Comparison of ENCODE assay signal across 8 cellular contexts in genomic region chr7:8260871-8261707, GRCh38. TPM values are rescaled to one million over a fixed set of nuclear protein-coding genes. Genes with fewer than 3 reads are reported as not detected.
DNase-seq lines count a peak whose midpoint lies in the region; ATAC-seq, FAIRE-seq and TF ChIP-seq lines count a peak whose summit lies in the region.

No MANE protein-coding gene starts in this region.

- H3K4me1 ChIP-seq in keratinocyte (ENCODE audit: control insufficient read depth, extremely low read depth, insufficient read depth, low read length), result no peaks in the 10 kb centered on the region
- H3K4me1 ChIP-seq in smooth muscle cell (ENCODE audit: low read depth), result no peaks in the 10 kb centered on the region

- DNase-seq in AG04449 (ENCODE audit: low read depth, low spot score) (no peak), HL-60 (ENCODE audit: low read depth in 1 of 2, low spot score in 1 of 2) (peak in 1 of 2 experiments; percentile 58), RWPE1 (ENCODE audit: low spot score) (peak; percentile 49), cerebellar cortex (ENCODE audit: low spot score) (peak; percentile 72), keratinocyte (ENCODE audit: low read depth, low spot score) (no peak), smooth muscle cell (lab: John Stamatoyannopoulos, UW; ENCODE audit: unreplicated experiment) (peak; percentile 21)
- DNase-seq in central memory CD4-positive, alpha-beta T cell, result no peak

- POLR2A ChIA-PET in AG04449 (lab: Yijun Ruan, JAX) (no interaction called here), RWPE1 (lab: Yijun Ruan, JAX; ENCODE audit: low non-redundant PET) (interaction anchor here (0.5 kb wide), 1 partner anchor 1134 kb away, joined by 3 read pairs; no protein-coding TSS in a partner anchor)

- 12% methylated on average over 31 of the region's 32 CpGs for WGBS in smooth muscle cell (ENCODE audit: low lambda C conversion rate)

- H3K79me2 ChIP-seq in keratinocyte (ENCODE audit: control insufficient read depth, insufficient read depth, low read length), result no peaks in the 10 kb centered on the region
- no peaks in the 10 kb centered on the region for H3K79me2 ChIP-seq in smooth muscle cell (ENCODE audit: low read depth)

- H3K9me3 ChIP-seq in keratinocyte (ENCODE audit: control insufficient read depth, low read depth, low read length) (no peaks in the 10 kb centered on the region), smooth muscle cell (replicated peaks; ENCODE audit: low read depth) (no peaks in the 10 kb centered on the region)

- H3K9ac ChIP-seq in keratinocyte (ENCODE audit: control insufficient read depth, extremely low read depth, insufficient read depth, low read length) (peak overlapping the region; percentile 33), smooth muscle cell (ENCODE audit: low read depth) (peak overlapping the region; percentile 4)

- ATAC-seq in GM18498 (IDR thresholded peaks at IDR 0.05; ENCODE audit: unreplicated experiment), result peak; percentile 35

- H3K36me3 ChIP-seq in keratinocyte (ENCODE audit: control insufficient read depth in 2 of 2, extremely low read depth in 1 of 2, insufficient read depth in 2 of 2, low read length in 2 of 2), result no peaks in the 10 kb centered on the region
- no peaks in the 10 kb centered on the region for H3K36me3 ChIP-seq in smooth muscle cell (ENCODE audit: low read depth)

- peak overlapping the region; percentile 50 for H3K4me3 ChIP-seq in AG04449 (ENCODE audit: low read depth, low read length)
- H3K4me3 ChIP-seq in HL-60 (replicated peaks; ENCODE audit: insufficient read depth, low read length), result peak overlapping the region; percentile 79
- peak overlapping the region; percentile 42 to 66 (median 56) for H3K4me3 ChIP-seq in keratinocyte (ENCODE audit: control insufficient read depth in 2 of 3, extremely low read depth in 1 of 3, insufficient read depth in 2 of 3, low read depth in 1 of 3, low read length in 3 of 3)
- peak overlapping the region; percentile 81 for H3K4me3 ChIP-seq in smooth muscle cell

- H3K27me3 ChIP-seq in HL-60 (ENCODE audit: insufficient read depth, poor library complexity, severe bottlenecking) (no peaks in the 10 kb centered on the region), keratinocyte (ENCODE audit: control insufficient read depth, extremely low read depth, insufficient read depth, low read length) (peaks cover 4% of the 10 kb centered on the region), smooth muscle cell (ENCODE audit: low read depth) (peaks cover 26% of the 10 kb centered on the region)

- H3F3A ChIP-seq in smooth muscle cell (ENCODE audit: low read depth), result no peaks in the 10 kb centered on the region

- dilution Hi-C loops in keratinocyte (cut with MboI; ENCODE audit: extremely low pct_ligation_motif_present, low sequenced_read_pairs), result no loop called here

- no peak for FAIRE-seq in keratinocyte (lab: Jason Lieb, UNC)

- H4K20me1 ChIP-seq in keratinocyte (ENCODE audit: control insufficient read depth, extremely low read depth, insufficient read depth, low read length) (no peaks in the 10 kb centered on the region), smooth muscle cell (ENCODE audit: low read depth) (no peaks in the 10 kb centered on the region)

- H3K27ac ChIP-seq in HL-60 (replicated peaks), result peak overlapping the region; percentile 53
- H3K27ac ChIP-seq in RWPE1, result no peak overlapping the region
- no peak overlapping the region for H3K27ac ChIP-seq in keratinocyte (ENCODE audit: control insufficient read depth, insufficient read depth, low read length)
- no peak overlapping the region for H3K27ac ChIP-seq in smooth muscle cell (ENCODE audit: low read depth)

- TF ChIP-seq CTCF in AG04449 (IDR thresholded peaks at IDR 0.05; ENCODE audit: insufficient read depth, low read length, missing control alignments), result no peak
- TF ChIP-seq CTCF in HL-60 (IDR thresholded peaks at IDR 0.05; ENCODE audit: insufficient read depth, low read length), result no peak
- TF ChIP-seq CTCF in RWPE1 (conservative IDR thresholded peaks at IDR 0.05; ENCODE audit: low read depth), result no peak
- no peak for TF ChIP-seq CTCF in keratinocyte (optimal IDR thresholded peaks at IDR 0.05 in 1 of 3, IDR thresholded peaks at IDR 0.05 in 1 of 3, conservative IDR thresholded peaks at IDR 0.05 in 1 of 3; ENCODE audit: extremely low read depth in 1 of 3, insufficient read depth in 2 of 3, low read length in 3 of 3)
- TF ChIP-seq CTCF in smooth muscle cell (IDR thresholded peaks at IDR 0.05; ENCODE audit: borderline replicate concordance, insufficient read depth, poor library complexity, severe bottlenecking), result no peak

- no peaks in the 10 kb centered on the region for H3K9me1 ChIP-seq in keratinocyte (ENCODE audit: control insufficient read depth, extremely low read depth, insufficient read depth, low read length)

- CTCF ChIA-PET in AG04449 (lab: Yijun Ruan, JAX), result no interaction called here
- CTCF ChIA-PET in RWPE1 (lab: Yijun Ruan, JAX), result interaction anchor here (0.8 to 1.1 kb wide), 2 partner anchors 9 to 35 kb away, joined by 3 read pairs; no protein-coding TSS in a partner anchor

- H3K4me2 ChIP-seq in keratinocyte (ENCODE audit: control insufficient read depth, extremely low read depth, insufficient read depth, low read depth, low read length) (peak overlapping the region; percentile 58), smooth muscle cell (peak overlapping the region; percentile 94)

- H2AFZ ChIP-seq in keratinocyte (ENCODE audit: control insufficient read depth, low read length), result peak overlapping the region; percentile 60
- H2AFZ ChIP-seq in smooth muscle cell (ENCODE audit: low read depth), result peak overlapping the region; percentile 84

RNA-seq across cellular contexts. Expression of gene ICA1, which starts 0.9 kb away (rescaled TPM):
- 1.1 to 1.9 TPM (median 1.1 TPM) in 3 replicates for polyA plus RNA-seq in keratinocyte
- polyA plus RNA-seq in keratinocyte (2011; ENCODE audit: low read depth), result 5.6 TPM
- polyA plus RNA-seq in keratinocyte (2011; cell fraction: cytosol; rRNA removed), result 2.1 and 2.3 TPM in 2 replicates
- polyA plus RNA-seq in keratinocyte (2011; cell fraction: nucleus; rRNA removed), result 4.6 and 7.7 TPM in 2 replicates
- polyA plus RNA-seq in keratinocyte (2012; ENCODE audit: low replicate concordance), result 1.5 and 5.6 TPM in 2 replicates
- polyA minus RNA-seq in keratinocyte, result 2.8 to 7.0 TPM in 2 of 3 replicates, not detected in the other
- 1.9 TPM for polyA minus RNA-seq in keratinocyte (2011; cell fraction: cytosol; rRNA and poly(A)+ RNA removed)
- 2.0 and 4.6 TPM in 2 replicates for polyA minus RNA-seq in keratinocyte (2011; cell fraction: nucleus; rRNA and poly(A)+ RNA removed)
- 5.0 and 6.3 TPM in 2 replicates for total RNA-seq in smooth muscle cell
- polyA plus RNA-seq in smooth muscle cell, result 4.3 and 8.4 TPM in 2 replicates

Comparison
In these comparisons a context has a peak if more than half of its experiments do, and no peak if none do; other contexts are left out.
1. DNase-seq: peak in RWPE1 (single experiment), cerebellar cortex (single experiment) and smooth muscle cell (single experiment); none in AG04449 (single experiment), keratinocyte (single experiment) and central memory CD4-positive, alpha-beta T cell (single experiment).
2. Peak in every context shown above with its lines, with median percentiles within 50 percentile points of each other: H3K4me3 ChIP-seq.